8 cellular contexts compared by ENCODE assay signal in genomic region chr6:37172991-37173572, GRCh38. TPM values are rescaled to one million over a fixed set of nuclear protein-coding genes. Genes with fewer than 3 reads are reported as not detected.
DNase-seq lines count a peak whose midpoint lies in the region; ATAC-seq and TF ChIP-seq lines count a peak whose summit lies in the region.

No MANE protein-coding gene starts in this region.

- no peak overlapping the region for H3K4ac ChIP-seq in mesenchymal stem cell (ENCODE audit: low read depth in 1 of 2, low read length in 2 of 2)

- peaks cover 25% of the 10 kb centered on the region for H3K79me1 ChIP-seq in mesenchymal stem cell (replicated peaks; ENCODE audit: low read length, poor library complexity, severe bottlenecking)

- H2AFZ ChIP-seq in mesenchymal stem cell (ENCODE audit: low read depth, low read length) = no peak overlapping the region

- no peaks in the 10 kb centered on the region for H3K9me3 Mint-ChIP-seq in activated CD8-positive, alpha-beta memory T cell treated with anti-CD3 and anti-CD28 coated beads, Interleukin-2, amount 10 ng/mL, durations not matched to agents 7 days and 5 days (ENCODE audit: low read depth)
- no peaks in the 10 kb centered on the region for H3K9me3 Mint-ChIP-seq in activated naive CD8-positive, alpha-beta T cell treated with anti-CD3 and anti-CD28 coated beads, Interleukin-2, amount 50 U/mL, for 24 hours

- peaks cover 11% of the 10 kb centered on the region for H3K4me1 ChIP-seq in mesenchymal stem cell (ENCODE audit: control insufficient read depth, insufficient read depth, low read depth, low read length)
- peaks cover 13 to 36% of the 10 kb centered on the region in 2 donors for H3K4me1 ChIP-seq in thyroid gland

- no peaks in the 10 kb centered on the region for H3K27me3 Mint-ChIP-seq in activated CD8-positive, alpha-beta memory T cell treated with anti-CD3 and anti-CD28 coated beads, Interleukin-2, amount 10 ng/mL, durations not matched to agents 7 days and 5 days
- no peaks in the 10 kb centered on the region for H3K27me3 Mint-ChIP-seq in activated naive CD8-positive, alpha-beta T cell treated with anti-CD3 and anti-CD28 coated beads, Interleukin-2, amount 50 U/mL, for 24 hours

- H3K27me3 ChIP-seq in mesenchymal stem cell (ENCODE audit: control insufficient read depth in 1 of 2, insufficient read depth in 1 of 2, low read length in 2 of 2) = no peaks in the 10 kb centered on the region
- no peaks in the 10 kb centered on the region for H3K27me3 ChIP-seq in thyroid gland

- peak overlapping the region; percentile 93 for H3K4me3 Mint-ChIP-seq in activated CD8-positive, alpha-beta memory T cell treated with anti-CD3 and anti-CD28 coated beads, Interleukin-2, amount 10 ng/mL, durations not matched to agents 7 days and 5 days
- peak overlapping the region; percentile 93 for H3K4me3 Mint-ChIP-seq in activated naive CD8-positive, alpha-beta T cell treated with anti-CD3 and anti-CD28 coated beads, Interleukin-2, amount 50 U/mL, for 24 hours

- WGBS in mesenchymal stem cell = 93% methylated on average over 7 of the region's 7 CpGs
- 83 to 85% methylated on average over 7 of the region's 7 CpGs for WGBS in thyroid gland, 2 donors

- no peak for TF ChIP-seq POLR2A in thyroid gland (IDR thresholded peaks at IDR 0.05)

- peak overlapping the region; percentile 96 for H3K27ac Mint-ChIP-seq in activated CD8-positive, alpha-beta memory T cell treated with anti-CD3 and anti-CD28 coated beads, Interleukin-2, amount 10 ng/mL, durations not matched to agents 7 days and 5 days
- peak overlapping the region; percentile 94 for H3K27ac Mint-ChIP-seq in activated naive CD8-positive, alpha-beta T cell treated with anti-CD3 and anti-CD28 coated beads, Interleukin-2, amount 50 U/mL, for 24 hours

- intact Hi-C loops in thyroid gland (cut with DNase I) = loop anchor here (2.0 to 10.0 kb wide), 3 partner anchors 39 to 288 kb away; partner anchors contain the start of gene C6orf89
- intact Hi-C loops in left colon (cut with DNase I, micrococcal nuclease) = loop anchor here (5.0 kb wide), 2 partner anchors 116 to 126 kb away; no protein-coding TSS in a partner anchor

- no peak overlapping the region for H3K27ac ChIP-seq in mesenchymal stem cell (ENCODE audit: low read length, poor library complexity, severe bottlenecking)
- H3K27ac ChIP-seq in thyroid gland = peak overlapping the region; percentile 77 to 95 (median 87)

- no peak for TF ChIP-seq CTCF in thyroid gland (IDR thresholded peaks at IDR 0.05)

- H3K18ac ChIP-seq in mesenchymal stem cell (ENCODE audit: low read depth in 1 of 2, low read length in 2 of 2) = no peak overlapping the region

- H3K36me3 Mint-ChIP-seq in activated CD8-positive, alpha-beta memory T cell treated with anti-CD3 and anti-CD28 coated beads, Interleukin-2, amount 10 ng/mL, durations not matched to agents 7 days and 5 days = peaks cover 71% of the 10 kb centered on the region
- peaks cover 56% of the 10 kb centered on the region for H3K36me3 Mint-ChIP-seq in activated naive CD8-positive, alpha-beta T cell treated with anti-CD3 and anti-CD28 coated beads, Interleukin-2, amount 50 U/mL, for 24 hours (ENCODE audit: low read depth)

- H3K4me3 ChIP-seq in mesenchymal stem cell (ENCODE audit: insufficient read depth in 1 of 2, low read depth in 1 of 2, low read length in 2 of 2) (peak overlapping the region in 1 of 2 experiments; percentile 90), thyroid gland (replicated peaks in 1 of 3) (no peak overlapping the region)

- H2BK120ac ChIP-seq in mesenchymal stem cell (ENCODE audit: low read depth, low read length) = no peak overlapping the region

- no peak for DNase-seq in activated CD8-positive, alpha-beta memory T cell treated with anti-CD3 and anti-CD28 coated beads, Interleukin-2, amount 10 ng/mL, durations not matched to agents 7 days and 5 days
- no peak for DNase-seq in activated CD8-positive, alpha-beta memory T cell treated with anti-CD3 and anti-CD28 coated beads for 24 hours
- no peak for DNase-seq in activated naive CD8-positive, alpha-beta T cell treated with anti-CD3 and anti-CD28 coated beads, Interleukin-2, amount 50 U/mL, for 24 hours
- DNase-seq in mesenchymal stem cell = no peak
- DNase-seq in thyroid gland = no peak
- no peak for DNase-seq in activated gamma-delta T cell (lab: John Stamatoyannopoulos, UW)
- DNase-seq in GDM1 (lab: John Stamatoyannopoulos, UW) = no peak
- DNase-seq in left colon = no peak

- CTCF ChIA-PET in activated CD8-positive, alpha-beta memory T cell treated with anti-CD3 and anti-CD28 coated beads, Interleukin-2, amount 10 ng/mL, durations not matched to agents 7 days and 5 days (lab: Charles Lee) = interaction anchor here (0.9 to 18.3 kb wide), 14 partner anchors 9 to 148 kb away, joined by 3 to 424 read pairs (median 11); no protein-coding TSS in a partner anchor

- peak overlapping the region; percentile 7 for H3K4me2 ChIP-seq in mesenchymal stem cell (ENCODE audit: low read length, poor library complexity, severe bottlenecking)

- H4K91ac ChIP-seq in mesenchymal stem cell (ENCODE audit: low read length) = no peak overlapping the region

- ATAC-seq in activated CD8-positive, alpha-beta memory T cell treated with anti-CD3 and anti-CD28 coated beads, Interleukin-2, amount 10 ng/mL, durations not matched to agents 7 days and 5 days = no peak
- no peak for ATAC-seq in activated naive CD8-positive, alpha-beta T cell treated with anti-CD3 and anti-CD28 coated beads, Interleukin-2, amount 50 U/mL, for 24 hours
- ATAC-seq in left colon = no peak

- H2BK12ac ChIP-seq in mesenchymal stem cell (ENCODE audit: low read length in 2 of 2) = no peak overlapping the region

- H2BK15ac ChIP-seq in mesenchymal stem cell (ENCODE audit: low read depth, poor library complexity, severe bottlenecking) = no peak overlapping the region

- peaks cover 59% of the 10 kb centered on the region for H3K4me1 Mint-ChIP-seq in activated CD8-positive, alpha-beta memory T cell treated with anti-CD3 and anti-CD28 coated beads, Interleukin-2, amount 10 ng/mL, durations not matched to agents 7 days and 5 days
- H3K4me1 Mint-ChIP-seq in activated naive CD8-positive, alpha-beta T cell treated with anti-CD3 and anti-CD28 coated beads, Interleukin-2, amount 50 U/mL, for 24 hours = peaks cover 76% of the 10 kb centered on the region

- H4K8ac ChIP-seq in mesenchymal stem cell (ENCODE audit: low read length) = no peak overlapping the region

- H3K36me3 ChIP-seq in mesenchymal stem cell (ENCODE audit: control insufficient read depth in 1 of 2, insufficient read depth in 2 of 2, low read depth in 1 of 2, low read length in 2 of 2) (peaks cover 36% of the 10 kb centered on the region in 2 experiments), thyroid gland (peaks cover 25 to 26% of the 10 kb centered on the region in 2 donors)

- H3K9me3 ChIP-seq in mesenchymal stem cell (ENCODE audit: control insufficient read depth, low read length) (no peaks in the 10 kb centered on the region), thyroid gland (no peaks in the 10 kb centered on the region)

- H3K9ac ChIP-seq in mesenchymal stem cell (ENCODE audit: low read length) = peak overlapping the region; percentile 90

- no peak overlapping the region for H3K14ac ChIP-seq in mesenchymal stem cell (ENCODE audit: low read length in 2 of 2)

- H2BK5ac ChIP-seq in mesenchymal stem cell (ENCODE audit: low read depth, low read length, poor library complexity, severe bottlenecking) = no peak overlapping the region

- no peak overlapping the region for H3K23ac ChIP-seq in mesenchymal stem cell (ENCODE audit: low read length in 2 of 2)

- no peak overlapping the region for H2AK5ac ChIP-seq in mesenchymal stem cell (ENCODE audit: low read length, severe bottlenecking)

RNA-seq across cellular contexts. Expression of gene PIM1, which starts 3.1 kb away (rescaled TPM):
- 100 to 1,000 TPM; 361 to 464 TPM for total RNA-seq in activated CD8-positive, alpha-beta memory T cell treated with anti-CD3 and anti-CD28 coated beads, Interleukin-2, amount 10 ng/mL, durations not matched to agents 7 days and 5 days
- 14.5 TPM for polyA plus RNA-seq in mesenchymal stem cell (2013, experiment 1 of 2)
- polyA plus RNA-seq in mesenchymal stem cell (2013, experiment 2 of 2) = 13.6 TPM
- 10 to 100 TPM; 13.1 to 54.5 (median 22.2) TPM for total RNA-seq in thyroid gland
- 10 to 100 TPM; 27.1 to 37.0 TPM for total RNA-seq in left colon

Comparison
In these comparisons a context has a peak if more than half of its experiments do, and no peak if none do; other contexts are left out.
1. RNA of gene PIM1, which starts 3.1 kb away (total RNA-seq): 361 to 464 TPM in activated CD8-positive, alpha-beta memory T cell treated with anti-CD3 and anti-CD28 coated beads, Interleukin-2, amount 10 ng/mL, durations not matched to agents 7 days and 5 days; 27.1 to 37.0 TPM in left colon and 13.1 to 54.5 TPM in thyroid gland; every median in the first group is over 4 times any median in the second.